1 cellular context compared by ENCODE assay signal in genomic region chr10:51700228-51700835, GRCh38.
TF ChIP-seq lines count a peak whose summit lies in the region.

No MANE protein-coding gene starts in this region.

TF ChIP-seq in IMR-90, 13 proteins besides CTCF, POLR2A, EP300 and RAD21 (continued from another document):
- TF ChIP-seq MXI1 (IDR thresholded peaks at IDR 0.05; ENCODE audit: borderline replicate concordance, low read depth, low read length): no peak
- TF ChIP-seq BHLHE40 (IDR thresholded peaks at IDR 0.05; ENCODE audit: low read depth, low read length): no peak
- no peak for TF ChIP-seq SMC3 (IDR thresholded peaks at IDR 0.05; ENCODE audit: low read depth, low read length)
- TF ChIP-seq USF2 (IDR thresholded peaks at IDR 0.05; ENCODE audit: low read depth, low read length): no peak
